In the genomic region with DNA sequence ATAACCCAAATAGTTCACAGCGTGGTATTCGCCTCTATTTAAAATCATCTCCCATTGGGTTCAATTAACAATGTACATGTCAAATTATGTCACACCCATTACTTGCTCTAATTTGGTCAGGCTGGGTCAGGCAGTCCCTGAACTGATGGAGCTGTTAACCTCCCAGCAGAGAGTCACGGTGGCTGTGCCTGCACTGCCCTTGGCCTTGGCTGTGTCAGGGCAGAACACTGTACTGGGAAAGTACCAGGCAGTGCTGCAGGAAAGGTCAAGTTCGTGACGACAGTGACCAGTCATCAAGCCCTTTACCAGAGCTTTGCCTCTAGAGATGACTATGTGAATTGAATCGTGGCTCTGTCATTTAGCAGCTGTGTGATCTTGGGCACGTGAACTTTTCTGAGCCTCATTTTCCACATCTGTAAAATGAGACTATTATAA, we compare ENCODE assay signal across 9 cellular contexts.
DNase-seq lines count a peak whose midpoint lies in the region; ATAC-seq, FAIRE-seq and TF ChIP-seq lines count a peak whose summit lies in the region.
"Had no signal": no experiment of that assay in that cellular context is flagged by ENCODE, and none has a peak within 500 bp of the region (broad histone marks: within the 10 kb centered on the region; RNA-seq: fewer than 3 reads in every experiment).

No MANE protein-coding gene starts in this region.

- H4K20me1 ChIP-seq in BLaER1 treated with 17β-estradiol and CSF1 and Interleukin-3, amounts not matched to agents 10 nM and 100 nM, result no peaks in the 10 kb centered on the region

- ATAC-seq in GM19025 (IDR thresholded peaks at IDR 0.05; ENCODE audit: low read depth, unreplicated experiment) (peak; percentile 97), HG03097 (IDR thresholded peaks at IDR 0.05; ENCODE audit: low FRiP score, unreplicated experiment) (peak; percentile 75), pancreas (peak in 3 of 4 donors; percentile 54 to 72 (median 62))
- peak; percentile 46 for ATAC-seq in activated naive CD8-positive, alpha-beta T cell treated with anti-CD3 and anti-CD28 coated beads, Interleukin-2, amount 10 ng/mL, durations not matched to agents 7 days and 5 days (ENCODE audit: low read depth)

- no peak overlapping the region for H3K9ac ChIP-seq in BLaER1 treated with 17β-estradiol and CSF1 and Interleukin-3, amounts not matched to agents 10 nM and 100 nM

- peaks cover 4 to 66% (median 11%) of the 10 kb centered on the region in 10 experiments; a peak in 15 of 20 replicates for H3K4me1 ChIP-seq in BLaER1 treated with 17β-estradiol and CSF1 and Interleukin-3, amounts not matched to agents 10 nM and 100 nM
- H3K4me1 ChIP-seq in pancreas (peaks cover 0 to 11% (median 2%) of the 10 kb centered on the region in 3 donors), small intestine (ENCODE audit: control insufficient read depth in 2 of 2, insufficient read depth in 1 of 2, low read depth in 1 of 2, low read length in 1 of 2) (peaks cover 0 to 7% of the 10 kb centered on the region in 2 donors)

- POLR2A ChIA-PET in activated naive CD8-positive, alpha-beta T cell treated with anti-CD3 and anti-CD28 coated beads, Interleukin-2, amount 10 ng/mL, durations not matched to agents 7 days and 5 days (lab: Charles Lee), result interaction anchor here (0.7 to 2.3 kb wide), 8 partner anchors 10 to 130 kb away, joined by 3 to 7 read pairs (median 4); a partner anchor contains a TSS

- peak overlapping the region; percentile 86 for H3K27ac Mint-ChIP-seq in activated naive CD8-positive, alpha-beta T cell treated with anti-CD3 and anti-CD28 coated beads, Interleukin-2, amount 10 ng/mL, durations not matched to agents 7 days and 5 days

- H3K27me3 Mint-ChIP-seq in activated naive CD8-positive, alpha-beta T cell treated with anti-CD3 and anti-CD28 coated beads, Interleukin-2, amount 10 ng/mL, durations not matched to agents 7 days and 5 days, result no peaks in the 10 kb centered on the region

- H3K27me3 ChIP-seq in BLaER1 treated with 17β-estradiol and CSF1 and Interleukin-3, amounts not matched to agents 10 nM and 100 nM, result no peaks in the 10 kb centered on the region
- H3K27me3 ChIP-seq in pancreas (no peaks in the 10 kb centered on the region), small intestine (ENCODE audit: control insufficient read depth in 2 of 2, insufficient read depth in 2 of 2, low read length in 2 of 2) (no peaks in the 10 kb centered on the region)
- H3K27me3 ChIP-seq: cardiac muscle cell had no signal

- 48 to 55% methylated on average over 7 of the region's 7 CpGs for WGBS in pancreas, 2 donors
- 67 to 75% (median 72%) methylated on average over 7 of the region's 7 CpGs for WGBS in small intestine, 3 donors

- TF ChIP-seq CTCF in pancreas (IDR thresholded peaks at IDR 0.05), result no peak

- no peak overlapping the region for H3K4me3 ChIP-seq in BLaER1 treated with 17β-estradiol and CSF1 and Interleukin-3, amounts not matched to agents 10 nM and 100 nM
- H3K4me3 ChIP-seq in pancreas (no peak overlapping the region), small intestine (ENCODE audit: low read depth in 1 of 2, low read length in 2 of 2) (no peak overlapping the region)
- H3K4me3 ChIP-seq: cardiac muscle cell had no signal

- intact Hi-C loops in pancreas (cut with DNase I), result no loop called here

- FAIRE-seq in pancreas (lab: Jason Lieb, UNC) (no peak), small intestine (lab: Jason Lieb, UNC) (no peak)

- peak overlapping the region in 9 of 11 experiments; percentile 6 to 64 (median 36); a peak in 14 of 22 replicates for H3K4me2 ChIP-seq in BLaER1 treated with 17β-estradiol and CSF1 and Interleukin-3, amounts not matched to agents 10 nM and 100 nM

- H3K4me1 Mint-ChIP-seq in activated naive CD8-positive, alpha-beta T cell treated with anti-CD3 and anti-CD28 coated beads, Interleukin-2, amount 10 ng/mL, durations not matched to agents 7 days and 5 days, result peaks cover 45% of the 10 kb centered on the region

- H3K27ac ChIP-seq in BLaER1 treated with 17β-estradiol and CSF1 and Interleukin-3, amounts not matched to agents 10 nM and 100 nM, result no peak overlapping the region
- H3K27ac ChIP-seq in pancreas (no peak overlapping the region), small intestine (ENCODE audit: low read depth in 1 of 2, low read length in 1 of 2) (no peak overlapping the region)
- H3K27ac ChIP-seq: cardiac muscle cell had no signal

- peaks cover 18% of the 10 kb centered on the region for H3K36me3 Mint-ChIP-seq in activated naive CD8-positive, alpha-beta T cell treated with anti-CD3 and anti-CD28 coated beads, Interleukin-2, amount 10 ng/mL, durations not matched to agents 7 days and 5 days

- H3K9me3 ChIP-seq in BLaER1 treated with 17β-estradiol and CSF1 and Interleukin-3, amounts not matched to agents 10 nM and 100 nM (replicated peaks in 1 of 11), result no peaks in the 10 kb centered on the region
- H3K9me3 ChIP-seq in pancreas (no peaks in the 10 kb centered on the region), small intestine (ENCODE audit: control insufficient read depth, low read depth) (no peaks in the 10 kb centered on the region)

- no peaks in the 10 kb centered on the region for H3K36me3 ChIP-seq in BLaER1 treated with 17β-estradiol and CSF1 and Interleukin-3, amounts not matched to agents 10 nM and 100 nM
- H3K36me3 ChIP-seq in pancreas, result no peaks in the 10 kb centered on the region
- no peaks in the 10 kb centered on the region for H3K36me3 ChIP-seq in small intestine (ENCODE audit: control insufficient read depth in 2 of 2, insufficient read depth in 2 of 2, low read length in 2 of 2)
- H3K36me3 ChIP-seq: cardiac muscle cell had no signal

- H3K9me3 Mint-ChIP-seq in activated naive CD8-positive, alpha-beta T cell treated with anti-CD3 and anti-CD28 coated beads, Interleukin-2, amount 10 ng/mL, durations not matched to agents 7 days and 5 days, result no peaks in the 10 kb centered on the region

- H3K4me3 Mint-ChIP-seq in activated naive CD8-positive, alpha-beta T cell treated with anti-CD3 and anti-CD28 coated beads, Interleukin-2, amount 10 ng/mL, durations not matched to agents 7 days and 5 days, result peak overlapping the region; percentile 1

- DNase-seq in activated naive CD8-positive, alpha-beta T cell treated with anti-CD3 and anti-CD28 coated beads, Interleukin-2, amount 10 ng/mL, durations not matched to agents 7 days and 5 days, result no peak
- DNase-seq in pancreas, result no peak
- DNase-seq in DMS79 (lab: John Stamatoyannopoulos, UW), result no peak
- DNase-seq in midbrain (lab: John Stamatoyannopoulos, UW), result no peak
- no peak for DNase-seq in small intestine

Comparison
In these comparisons a context has a peak if more than half of its experiments do, and no peak if none do; other contexts are left out.
1. ATAC-seq: peak in every context shown above with its lines; median percentile 97 in GM19025; 75 in HG03097; 62 in pancreas; 46 in activated naive CD8-positive, alpha-beta T cell treated with anti-CD3 and anti-CD28 coated beads, Interleukin-2, amount 10 ng/mL, durations not matched to agents 7 days and 5 days.